4 cellular contexts compared by ENCODE assay signal in genomic region chr2:129361688-129362087, GRCh38.
"Had no signal": no experiment of that assay in that cellular context is flagged by ENCODE, and none has a peak within 500 bp of the region (broad histone marks: within the 10 kb centered on the region; RNA-seq: fewer than 3 reads in every experiment).

No MANE protein-coding gene starts in this region.

- ATAC-seq: GM23338 had no signal

- DNase-seq: H9, HCEC 1CT had no signal

- H3K36me3 Mint-ChIP-seq: IgD-negative memory B cell had no signal

- H3K4me3 Mint-ChIP-seq: GM23338, H9, IgD-negative memory B cell had no signal

- H3K4me2 ChIP-seq: GM23338 had no signal

- H2AFZ ChIP-seq: GM23338 had no signal

- H3K9me3 Mint-ChIP-seq: IgD-negative memory B cell had no signal

- H3K4me1 Mint-ChIP-seq: GM23338, H9, IgD-negative memory B cell had no signal

- H3K27ac Mint-ChIP-seq: GM23338, IgD-negative memory B cell had no signal

- H3K4me3 ChIP-seq: GM23338 had no signal
